ENCODE assay signal across 1 cellular context in the genomic region with DNA sequence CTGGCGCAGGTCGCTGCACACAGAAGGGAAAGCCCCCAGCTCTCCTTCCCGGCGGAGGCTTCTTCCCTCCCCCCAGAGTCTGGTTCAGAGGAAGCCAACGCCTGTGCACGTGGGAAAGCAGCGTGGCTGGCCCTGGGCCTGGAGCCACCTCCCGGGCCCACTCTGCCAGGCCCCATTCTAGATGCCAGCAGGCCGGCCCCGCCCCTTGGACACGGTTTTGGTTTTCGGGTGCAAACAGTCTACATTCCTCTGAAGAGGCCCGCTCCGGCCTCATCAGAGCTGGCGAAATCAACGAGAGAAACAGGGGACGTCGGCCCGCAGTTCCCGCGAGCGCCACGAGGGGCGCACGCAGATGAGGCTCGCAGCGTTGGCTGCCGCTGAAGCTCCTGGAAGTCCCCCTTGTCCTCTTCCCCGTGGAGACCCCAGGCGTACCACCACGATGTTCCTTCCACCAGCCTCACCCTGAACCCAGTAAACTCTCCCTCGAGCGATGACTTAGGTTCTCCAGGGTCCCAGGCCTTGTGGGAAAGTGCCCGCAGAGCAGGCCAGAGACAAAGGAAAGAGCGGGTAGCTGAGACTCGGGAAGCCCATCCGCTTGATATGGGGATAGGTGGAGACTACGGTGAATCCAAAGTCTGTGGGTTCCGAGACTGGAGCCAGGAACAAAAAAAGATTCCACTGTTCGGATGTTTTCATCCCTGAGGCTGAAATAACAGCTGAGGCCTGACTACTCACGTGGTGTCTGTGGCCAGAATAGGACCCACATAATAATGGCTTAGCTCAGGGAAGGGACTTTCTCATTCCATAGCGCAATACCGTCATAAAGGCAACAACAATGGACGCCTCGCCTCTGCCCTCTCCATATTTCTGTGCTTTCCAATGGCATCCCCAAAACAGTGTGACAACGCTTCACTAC.
TF ChIP-seq lines count a peak whose summit lies in the region.

No MANE protein-coding gene starts in this region.

TF ChIP-seq in H1, 55 proteins besides CTCF, POLR2A, EP300 and RAD21 (continued from another document):
- TF ChIP-seq GABPA (IDR thresholded peaks at IDR 0.05; ENCODE audit: borderline replicate concordance, insufficient read depth, low read length): no peak
- no peak for TF ChIP-seq CTBP2 (IDR thresholded peaks at IDR 0.05; ENCODE audit: borderline replicate concordance, insufficient read depth, insufficient read length, low read length)
- TF ChIP-seq SP2 (IDR thresholded peaks at IDR 0.05; ENCODE audit: low read length): no peak
- no peak for TF ChIP-seq SIN3A (conservative IDR thresholded peaks at IDR 0.05 in 1 of 2, IDR thresholded peaks at IDR 0.05 in 1 of 2; ENCODE audit: low read depth in 1 of 2, low read length in 2 of 2)
- TF ChIP-seq SUZ12 (IDR thresholded peaks at IDR 0.05; ENCODE audit: low read length): no peak
- TF ChIP-seq, protein P1, sequence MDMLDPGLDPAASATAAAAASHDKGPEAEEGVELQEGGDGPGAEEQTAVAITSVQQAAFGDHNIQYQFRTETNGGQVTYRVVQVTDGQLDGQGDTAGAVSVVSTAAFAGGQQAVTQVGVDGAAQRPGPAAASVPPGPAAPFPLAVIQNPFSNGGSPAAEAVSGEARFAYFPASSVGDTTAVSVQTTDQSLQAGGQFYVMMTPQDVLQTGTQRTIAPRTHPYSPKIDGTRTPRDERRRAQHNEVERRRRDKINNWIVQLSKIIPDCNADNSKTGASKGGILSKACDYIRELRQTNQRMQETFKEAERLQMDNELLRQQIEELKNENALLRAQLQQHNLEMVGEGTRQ (IDR thresholded peaks at IDR 0.05; ENCODE audit: low read length): no peak
- no peak for TF ChIP-seq SRF (IDR thresholded peaks at IDR 0.05; ENCODE audit: low read depth, low read length)
- TF ChIP-seq, protein P2, sequence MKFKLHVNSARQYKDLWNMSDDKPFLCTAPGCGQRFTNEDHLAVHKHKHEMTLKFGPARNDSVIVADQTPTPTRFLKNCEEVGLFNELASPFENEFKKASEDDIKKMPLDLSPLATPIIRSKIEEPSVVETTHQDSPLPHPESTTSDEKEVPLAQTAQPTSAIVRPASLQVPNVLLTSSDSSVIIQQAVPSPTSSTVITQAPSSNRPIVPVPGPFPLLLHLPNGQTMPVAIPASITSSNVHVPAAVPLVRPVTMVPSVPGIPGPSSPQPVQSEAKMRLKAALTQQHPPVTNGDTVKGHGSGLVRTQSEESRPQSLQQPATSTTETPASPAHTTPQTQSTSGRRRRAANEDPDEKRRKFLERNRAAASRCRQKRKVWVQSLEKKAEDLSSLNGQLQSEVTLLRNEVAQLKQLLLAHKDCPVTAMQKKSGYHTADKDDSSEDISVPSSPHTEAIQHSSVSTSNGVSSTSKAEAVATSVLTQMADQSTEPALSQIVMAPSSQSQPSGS (IDR thresholded peaks at IDR 0.05; ENCODE audit: low read length): no peak
- TF ChIP-seq, protein P3, sequence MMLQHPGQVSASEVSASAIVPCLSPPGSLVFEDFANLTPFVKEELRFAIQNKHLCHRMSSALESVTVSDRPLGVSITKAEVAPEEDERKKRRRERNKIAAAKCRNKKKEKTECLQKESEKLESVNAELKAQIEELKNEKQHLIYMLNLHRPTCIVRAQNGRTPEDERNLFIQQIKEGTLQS (IDR thresholded peaks at IDR 0.05; ENCODE audit: insufficient read depth, low read depth, low read length): no peak
- peak; percentile 64 for TF ChIP-seq TEAD4 (IDR thresholded peaks at IDR 0.05; ENCODE audit: low read depth, low read length)
- TF ChIP-seq, protein P4, sequence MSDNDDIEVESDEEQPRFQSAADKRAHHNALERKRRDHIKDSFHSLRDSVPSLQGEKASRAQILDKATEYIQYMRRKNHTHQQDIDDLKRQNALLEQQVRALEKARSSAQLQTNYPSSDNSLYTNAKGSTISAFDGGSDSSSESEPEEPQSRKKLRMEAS (IDR thresholded peaks at IDR 0.05): peak; percentile 85
- TF ChIP-seq YY1 (IDR thresholded peaks at IDR 0.05; ENCODE audit: low read depth, low read length): no peak
- TF ChIP-seq TBP (IDR thresholded peaks at IDR 0.05; ENCODE audit: low read depth, low read length): no peak
- TF ChIP-seq BRCA1 (IDR thresholded peaks at IDR 0.05; ENCODE audit: low read depth, low read length): no peak
- TF ChIP-seq RNF2 (IDR thresholded peaks at IDR 0.05; ENCODE audit: borderline replicate concordance, low read depth, low read length, missing control alignments, poor library complexity, severe bottlenecking): peak; percentile 28
- no peak for TF ChIP-seq SP1 (IDR thresholded peaks at IDR 0.05; ENCODE audit: low read depth, low read length)
- no peak for TF ChIP-seq FOSL1 (IDR thresholded peaks at IDR 0.05; ENCODE audit: insufficient read depth, low read depth, low read length)
- TF ChIP-seq CBX5 (IDR thresholded peaks at IDR 0.05; ENCODE audit: low read depth, low read length): no peak
- TF ChIP-seq KDM5A (IDR thresholded peaks at IDR 0.05; ENCODE audit: low read length): no peak
- TF ChIP-seq SAP30 (IDR thresholded peaks at IDR 0.05; ENCODE audit: insufficient read depth, insufficient replicate concordance, low read length): no peak
- TF ChIP-seq ASH2L (IDR thresholded peaks at IDR 0.05; ENCODE audit: low read length): peak; percentile 82
- TF ChIP-seq, protein P5, sequence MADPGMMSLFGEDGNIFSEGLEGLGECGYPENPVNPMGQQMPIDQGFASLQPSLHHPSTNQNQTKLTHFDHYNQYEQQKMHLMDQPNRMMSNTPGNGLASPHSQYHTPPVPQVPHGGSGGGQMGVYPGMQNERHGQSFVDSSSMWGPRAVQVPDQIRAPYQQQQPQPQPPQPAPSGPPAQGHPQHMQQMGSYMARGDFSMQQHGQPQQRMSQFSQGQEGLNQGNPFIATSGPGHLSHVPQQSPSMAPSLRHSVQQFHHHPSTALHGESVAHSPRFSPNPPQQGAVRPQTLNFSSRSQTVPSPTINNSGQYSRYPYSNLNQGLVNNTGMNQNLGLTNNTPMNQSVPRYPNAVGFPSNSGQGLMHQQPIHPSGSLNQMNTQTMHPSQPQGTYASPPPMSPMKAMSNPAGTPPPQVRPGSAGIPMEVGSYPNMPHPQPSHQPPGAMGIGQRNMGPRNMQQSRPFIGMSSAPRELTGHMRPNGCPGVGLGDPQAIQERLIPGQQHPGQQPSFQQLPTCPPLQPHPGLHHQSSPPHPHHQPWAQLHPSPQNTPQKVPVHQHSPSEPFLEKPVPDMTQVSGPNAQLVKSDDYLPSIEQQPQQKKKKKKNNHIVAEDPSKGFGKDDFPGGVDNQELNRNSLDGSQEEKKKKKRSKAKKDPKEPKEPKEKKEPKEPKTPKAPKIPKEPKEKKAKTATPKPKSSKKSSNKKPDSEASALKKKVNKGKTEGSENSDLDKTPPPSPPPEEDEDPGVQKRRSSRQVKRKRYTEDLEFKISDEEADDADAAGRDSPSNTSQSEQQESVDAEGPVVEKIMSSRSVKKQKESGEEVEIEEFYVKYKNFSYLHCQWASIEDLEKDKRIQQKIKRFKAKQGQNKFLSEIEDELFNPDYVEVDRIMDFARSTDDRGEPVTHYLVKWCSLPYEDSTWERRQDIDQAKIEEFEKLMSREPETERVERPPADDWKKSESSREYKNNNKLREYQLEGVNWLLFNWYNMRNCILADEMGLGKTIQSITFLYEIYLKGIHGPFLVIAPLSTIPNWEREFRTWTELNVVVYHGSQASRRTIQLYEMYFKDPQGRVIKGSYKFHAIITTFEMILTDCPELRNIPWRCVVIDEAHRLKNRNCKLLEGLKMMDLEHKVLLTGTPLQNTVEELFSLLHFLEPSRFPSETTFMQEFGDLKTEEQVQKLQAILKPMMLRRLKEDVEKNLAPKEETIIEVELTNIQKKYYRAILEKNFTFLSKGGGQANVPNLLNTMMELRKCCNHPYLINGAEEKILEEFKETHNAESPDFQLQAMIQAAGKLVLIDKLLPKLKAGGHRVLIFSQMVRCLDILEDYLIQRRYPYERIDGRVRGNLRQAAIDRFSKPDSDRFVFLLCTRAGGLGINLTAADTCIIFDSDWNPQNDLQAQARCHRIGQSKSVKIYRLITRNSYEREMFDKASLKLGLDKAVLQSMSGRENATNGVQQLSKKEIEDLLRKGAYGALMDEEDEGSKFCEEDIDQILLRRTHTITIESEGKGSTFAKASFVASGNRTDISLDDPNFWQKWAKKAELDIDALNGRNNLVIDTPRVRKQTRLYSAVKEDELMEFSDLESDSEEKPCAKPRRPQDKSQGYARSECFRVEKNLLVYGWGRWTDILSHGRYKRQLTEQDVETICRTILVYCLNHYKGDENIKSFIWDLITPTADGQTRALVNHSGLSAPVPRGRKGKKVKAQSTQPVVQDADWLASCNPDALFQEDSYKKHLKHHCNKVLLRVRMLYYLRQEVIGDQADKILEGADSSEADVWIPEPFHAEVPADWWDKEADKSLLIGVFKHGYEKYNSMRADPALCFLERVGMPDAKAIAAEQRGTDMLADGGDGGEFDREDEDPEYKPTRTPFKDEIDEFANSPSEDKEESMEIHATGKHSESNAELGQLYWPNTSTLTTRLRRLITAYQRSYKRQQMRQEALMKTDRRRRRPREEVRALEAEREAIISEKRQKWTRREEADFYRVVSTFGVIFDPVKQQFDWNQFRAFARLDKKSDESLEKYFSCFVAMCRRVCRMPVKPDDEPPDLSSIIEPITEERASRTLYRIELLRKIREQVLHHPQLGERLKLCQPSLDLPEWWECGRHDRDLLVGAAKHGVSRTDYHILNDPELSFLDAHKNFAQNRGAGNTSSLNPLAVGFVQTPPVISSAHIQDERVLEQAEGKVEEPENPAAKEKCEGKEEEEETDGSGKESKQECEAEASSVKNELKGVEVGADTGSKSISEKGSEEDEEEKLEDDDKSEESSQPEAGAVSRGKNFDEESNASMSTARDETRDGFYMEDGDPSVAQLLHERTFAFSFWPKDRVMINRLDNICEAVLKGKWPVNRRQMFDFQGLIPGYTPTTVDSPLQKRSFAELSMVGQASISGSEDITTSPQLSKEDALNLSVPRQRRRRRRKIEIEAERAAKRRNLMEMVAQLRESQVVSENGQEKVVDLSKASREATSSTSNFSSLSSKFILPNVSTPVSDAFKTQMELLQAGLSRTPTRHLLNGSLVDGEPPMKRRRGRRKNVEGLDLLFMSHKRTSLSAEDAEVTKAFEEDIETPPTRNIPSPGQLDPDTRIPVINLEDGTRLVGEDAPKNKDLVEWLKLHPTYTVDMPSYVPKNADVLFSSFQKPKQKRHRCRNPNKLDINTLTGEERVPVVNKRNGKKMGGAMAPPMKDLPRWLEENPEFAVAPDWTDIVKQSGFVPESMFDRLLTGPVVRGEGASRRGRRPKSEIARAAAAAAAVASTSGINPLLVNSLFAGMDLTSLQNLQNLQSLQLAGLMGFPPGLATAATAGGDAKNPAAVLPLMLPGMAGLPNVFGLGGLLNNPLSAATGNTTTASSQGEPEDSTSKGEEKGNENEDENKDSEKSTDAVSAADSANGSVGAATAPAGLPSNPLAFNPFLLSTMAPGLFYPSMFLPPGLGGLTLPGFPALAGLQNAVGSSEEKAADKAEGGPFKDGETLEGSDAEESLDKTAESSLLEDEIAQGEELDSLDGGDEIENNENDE (IDR thresholded peaks at IDR 0.05; ENCODE audit: insufficient replicate concordance, low read length): no peak
- TF ChIP-seq SP4 (IDR thresholded peaks at IDR 0.05; ENCODE audit: low read length): no peak
- peak; percentile 68 for TF ChIP-seq KDM1A (IDR thresholded peaks at IDR 0.05; ENCODE audit: borderline replicate concordance, low read length)
- TF ChIP-seq CHD2 (IDR thresholded peaks at IDR 0.05; ENCODE audit: low read length): 0 out of 2 replicates have a peak, but pooled peaks have one; percentile 27
- TF ChIP-seq HDAC6 (IDR thresholded peaks at IDR 0.05; ENCODE audit: low read depth, low read length): no peak
- TF ChIP-seq TCF12 (IDR thresholded peaks at IDR 0.05; ENCODE audit: low read depth, low read length): no peak
- TF ChIP-seq PHF8 (conservative IDR thresholded peaks at IDR 0.05; ENCODE audit: low read depth, low read length): 0 out of 2 replicates have a peak, but pooled peaks have one; percentile 23
- TF ChIP-seq RFX5 (IDR thresholded peaks at IDR 0.05; ENCODE audit: borderline replicate concordance, low read depth, low read length): no peak
- TF ChIP-seq CHD1 (IDR thresholded peaks at IDR 0.05; ENCODE audit: low read depth, low read length): no peak
- TF ChIP-seq POLR2AphosphoS5 (IDR thresholded peaks at IDR 0.05; ENCODE audit: low read depth, low read length): no peak
- no peak for TF ChIP-seq EZH2 (IDR thresholded peaks at IDR 0.05; ENCODE audit: low read depth, low read length, severe bottlenecking)
- peak in 1 of 2 experiments; percentile 87; a peak in 1 of 4 replicates for TF ChIP-seq HDAC2 (IDR thresholded peaks at IDR 0.05; ENCODE audit: borderline replicate concordance in 1 of 2, low read depth in 2 of 2, low read length in 2 of 2)
- peak; percentile 44; the same call in 1 of the 2 replicates for TF ChIP-seq CREB1 (IDR thresholded peaks at IDR 0.05)
- TF ChIP-seq BCL11A (IDR thresholded peaks at IDR 0.05; ENCODE audit: low read depth in 2 of 2, low read length in 2 of 2): no peak
- no peak for TF ChIP-seq TAF7 (optimal IDR thresholded peaks at IDR 0.05; ENCODE audit: borderline replicate concordance, low read depth, low read length)
- TF ChIP-seq BACH1 (IDR thresholded peaks at IDR 0.05; ENCODE audit: low read length): no peak
- TF ChIP-seq KDM4A (IDR thresholded peaks at IDR 0.05; ENCODE audit: low read depth, low read length, severe bottlenecking): peak; percentile 33
- no peak for TF ChIP-seq JUND (IDR thresholded peaks at IDR 0.05; ENCODE audit: low read length)
- TF ChIP-seq CBX8 (IDR thresholded peaks at IDR 0.05; ENCODE audit: borderline replicate concordance, low read depth, low read length): no peak
- TF ChIP-seq NANOG (IDR thresholded peaks at IDR 0.05; ENCODE audit: insufficient read depth, low read depth, low read length, poor library complexity, severe bottlenecking): no peak
- peak; percentile 50; the same call in 1 of the 2 replicates for TF ChIP-seq RBBP5 (IDR thresholded peaks at IDR 0.05; ENCODE audit: borderline replicate concordance, low read depth, low read length)
